In genomic region chr6:18501313-18502013, GRCh38 we compare ENCODE assay signal across 9 cellular contexts.
DNase-seq lines count a peak whose midpoint lies in the region; ATAC-seq and TF ChIP-seq lines count a peak whose summit lies in the region.
"Had no signal": no experiment of that assay in that cellular context is flagged by ENCODE, and none has a peak within 500 bp of the region (broad histone marks: within the 10 kb centered on the region; RNA-seq: fewer than 3 reads in every experiment).

No MANE protein-coding gene starts in this region.

- 59 to 70% methylated on average over 3 to 6 of the region's 10 CpGs for WGBS in gastroesophageal sphincter (ENCODE audit: low coverage in 1 of 2), 2 donors

- H3K27ac ChIP-seq in gastroesophageal sphincter, result peak overlapping the region in 1 of 4 donors; percentile 27

- no peaks in the 10 kb centered on the region for H3K27me3 ChIP-seq in gastroesophageal sphincter

- in situ Hi-C loops in SK-MEL-5 (cut with HindIII; ENCODE audit: low pct_unique_long_range_greater_than_20kb, low sequenced_read_pairs), result no loop called here

- H3K4me1 ChIP-seq in gastroesophageal sphincter, result peaks cover 0 to 4% (median 0%) of the 10 kb centered on the region in 3 donors

- H3K36me3 ChIP-seq in gastroesophageal sphincter, result no peaks in the 10 kb centered on the region

- ATAC-seq in gastroesophageal sphincter, result peak; percentile 67

- TF ChIP-seq POLR2A in gastroesophageal sphincter (IDR thresholded peaks at IDR 0.05), result no peak

- H3K4me3 ChIP-seq in gastroesophageal sphincter, result no peak overlapping the region

- TF ChIP-seq CTCF in gastroesophageal sphincter (IDR thresholded peaks at IDR 0.05), result no peak

- intact Hi-C loops in posterior vena cava (cut with DNase I), result loop anchor here (2.0 to 10.0 kb wide), 2 partner anchors 47 to 177 kb away; no protein-coding TSS in a partner anchor

- no peak for TF ChIP-seq EP300 in gastroesophageal sphincter (IDR thresholded peaks at IDR 0.05)

- H3K9me3 ChIP-seq in gastroesophageal sphincter, result no peaks in the 10 kb centered on the region

- DNase-seq in ELF-1 (ENCODE audit: low read depth, low spot score) (peak; percentile 57), SK-MEL-5 (ENCODE audit: low read depth, low spot score) (peak; percentile 41), posterior vena cava (ENCODE audit: low spot score) (peak; percentile 88), DMS153 (lab: John Stamatoyannopoulos, UW) (no peak), RKO (ENCODE audit: low spot score) (no peak), NAMALWA (ENCODE audit: low spot score) (no peak)
- no peak for DNase-seq in stimulated activated CD8-positive, alpha-beta memory T cell treated with anti-CD3 and anti-CD28 coated beads, Interleukin-4, amount 100 ng/mL, for 48 hours
- DNase-seq: activated T-cell treated with anti-CD3 and anti-CD28 coated beads for 4 hours had no signal

Comparison
In these comparisons a context has a peak if more than half of its experiments do, and no peak if none do; other contexts are left out.
1. DNase-seq: peak in ELF-1 (single experiment), SK-MEL-5 (single experiment) and posterior vena cava (single experiment); none in DMS153 (single experiment), RKO (single experiment), stimulated activated CD8-positive, alpha-beta memory T cell treated with anti-CD3 and anti-CD28 coated beads, Interleukin-4, amount 100 ng/mL, for 48 hours (single experiment) and NAMALWA (single experiment).